Comparison of ENCODE assay signal across 34 cellular contexts in the genomic region with DNA sequence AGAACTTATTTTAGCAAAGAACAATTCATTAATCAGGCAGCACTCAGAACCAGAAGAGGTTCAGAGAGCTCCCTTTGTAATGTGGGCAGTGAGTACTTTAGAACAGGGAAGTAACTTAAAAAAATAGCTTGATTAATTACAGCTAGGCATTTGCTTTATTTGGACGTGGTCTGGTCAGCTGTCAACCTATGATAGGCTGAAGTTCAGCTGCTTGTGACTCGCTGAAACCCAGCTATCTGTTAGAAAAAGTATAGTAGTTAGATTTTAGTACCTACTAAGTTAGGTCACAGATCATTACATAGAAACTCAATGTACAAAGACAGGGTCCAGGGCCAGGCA. TPM values are rescaled to one million over a fixed set of nuclear protein-coding genes. Genes with fewer than 3 reads are reported as not detected.
"Had no signal": no experiment of that assay in that cellular context is flagged by ENCODE, and none has a peak within 500 bp of the region (broad histone marks: within the 10 kb centered on the region; RNA-seq: fewer than 3 reads in every experiment).

No MANE protein-coding gene starts in this region.

- H3K4me3 ChIP-seq: body of pancreas, breast epithelium, PC-9 had no signal

- H3K27ac ChIP-seq: breast epithelium, PC-9, WERI-Rb-1 had no signal

- H3K36me3 ChIP-seq: breast epithelium, WERI-Rb-1 had no signal

- FAIRE-seq: astrocyte had no signal

- H3K9me3 ChIP-seq: body of pancreas, breast epithelium had no signal

- H3K4me1 ChIP-seq: breast epithelium had no signal

- DNase-seq: activated CD4-positive, alpha-beta memory T cell treated with anti-CD3 and anti-CD28 coated beads, Interleukin-2, amount 10 ng/mL, durations not matched to agents 7 days and 5 days; activated CD4-positive, alpha-beta T cell treated with anti-CD3 and anti-CD28 coated beads for 1 hour; activated CD4-positive, alpha-beta T cell treated with anti-CD3 and anti-CD28 coated beads for 48 hours; activated CD4-positive, CD25-positive, alpha-beta regulatory T cell; activated CD8-positive, alpha-beta memory T cell treated with anti-CD3 and anti-CD28 coated beads for 24 hours; activated gamma-delta T cell; activated naive CD4-positive, alpha-beta T cell treated with Interleukin-2 at 50 U/mL for 16 hours; activated naive CD8-positive, alpha-beta T cell treated with anti-CD3 and anti-CD28 coated beads, Interleukin-2, amount 10 ng/mL, durations not matched to agents 7 days and 5 days; activated T-cell treated with anti-CD3 and anti-CD28 coated beads, Interleukin-2, amount 50 U/mL, for 1 hour; activated T-cell treated with anti-CD3 and anti-CD28 coated beads, Interleukin-2, amount 50 U/mL, for 72 hours; Kasumi-1; KG1; MM.1S; MV-4-11; NCI-H1092; NCI-H146; NCI-H187; NCI-H2029 treated with DMSO at 0.1 percent for 48 hours; NCI-H2107; NCI-H2171; NCI-H510A; NCI-H526; NCI-H774; PC-9; Right ventricle myocardium superior; SW 1271; T-helper 1 cell; T-helper 2 cell; T-helper 9 cell; WERI-Rb-1 had no signal

- H3K27me3 ChIP-seq: body of pancreas, breast epithelium had no signal

RNA-seq across cellular contexts. Expression of a gene that starts 40.0 kb away (rescaled TPM):
- total RNA-seq: activated CD4-positive, alpha-beta memory T cell treated with anti-CD3 and anti-CD28 coated beads, Interleukin-2, amount 10 ng/mL, durations not matched to agents 7 days and 5 days; activated naive CD8-positive, alpha-beta T cell treated with anti-CD3 and anti-CD28 coated beads, Interleukin-2, amount 10 ng/mL, durations not matched to agents 7 days and 5 days; activated T-cell treated with anti-CD3 and anti-CD28 coated beads, Interleukin-2, amount 50 U/mL, for 72 hours; activated T-helper 17 cell treated with anti-CD3 and anti-CD28 coated beads, Interleukin-2, amount 50 U/mL, for 72 hours had no signal
